In genomic region chr22:43827926-43828710, GRCh38 we compare ENCODE assay signal across 22 cellular contexts. TPM values are rescaled to one million over a fixed set of nuclear protein-coding genes. Genes with fewer than 3 reads are reported as not detected.
DNase-seq lines count a peak whose midpoint lies in the region; ATAC-seq and TF ChIP-seq lines count a peak whose summit lies in the region.
"Had no signal": no experiment of that assay in that cellular context is flagged by ENCODE, and none has a peak within 500 bp of the region (broad histone marks: within the 10 kb centered on the region; RNA-seq: fewer than 3 reads in every experiment).

No MANE protein-coding gene starts in this region.

- no peaks in the 10 kb centered on the region for H3K27me3 ChIP-seq in PC-3 (ENCODE audit: low read length)

- H3K4me2 ChIP-seq in PC-3 (ENCODE audit: low read length), result no peak overlapping the region

- TF ChIP-seq CTCF in PC-3 (conservative IDR thresholded peaks at IDR 0.05; ENCODE audit: low read depth, low read length) (0 out of 2 replicates have a peak, but pooled peaks have one; percentile 15), epithelial cell of proximal tubule (conservative IDR thresholded peaks at IDR 0.05; ENCODE audit: low read depth, low read length) (peak; percentile 35)

- BruUV-seq in PC-3 (replicated peaks; lab: Mats Ljungman, UMichigan), result no TSS peak

- H3K9ac ChIP-seq in PC-3 (ENCODE audit: low read length), result no peak overlapping the region

- DNase-seq in DMS53 (lab: John Stamatoyannopoulos, UW), result peak; percentile 32
- DNase-seq in DMS53 treated with DMSO at 0.1 percent for 48 hours (lab: John Stamatoyannopoulos, UW; ENCODE audit: unreplicated experiment), result no peak
- no peak for DNase-seq in PC-3
- no peak for DNase-seq in epithelial cell of proximal tubule (ENCODE audit: low read depth)
- peak; percentile 29 for DNase-seq in retina
- DNase-seq in HT-29 (ENCODE audit: low spot score), result no peak
- no peak for DNase-seq in SKM-1 treated with dmso at 0.1 percent for 144 hours (lab: John Stamatoyannopoulos, UW; ENCODE audit: unreplicated experiment)
- DNase-seq: activated CD8-positive, alpha-beta T cell treated with anti-CD3 and anti-CD28 coated beads, Interleukin-2, amount 10 ng/mL, durations not matched to agents 7 days and 5 days; CD8-positive, alpha-beta memory T cell; dermis blood vessel endothelial cell; NCI-H1105; NCI-H2107; small intestine; T-cell had no signal

- no peaks in the 10 kb centered on the region for H3K9me3 ChIP-seq in PC-3 (ENCODE audit: low read length)
- H3K9me3 ChIP-seq: heart right ventricle, tibial nerve had no signal

- H2AFZ ChIP-seq in PC-3 (ENCODE audit: low read length), result no peak overlapping the region

- CTCF ChIA-PET in PC-3 (lab: Charles Lee), result interaction anchor here (1.0 kb wide), 1 partner anchor 20 kb away, joined by 4 read pairs; no protein-coding TSS in a partner anchor

- H3K79me2 ChIP-seq in PC-3 (ENCODE audit: low read length), result no peaks in the 10 kb centered on the region

- H3K27ac ChIP-seq in PC-3 (ENCODE audit: low read length), result no peak overlapping the region
- H3K27ac ChIP-seq: 22Rv1 had no signal

- peaks cover 17% of the 10 kb centered on the region for H3K4me1 ChIP-seq in PC-3 (ENCODE audit: insufficient read depth, low read length)

- no peaks in the 10 kb centered on the region for H3K9me2 ChIP-seq in PC-3 (replicated peaks; ENCODE audit: low read length)

- no peak for ATAC-seq in PC-3
- ATAC-seq in GM19035 (IDR thresholded peaks at IDR 0.05; ENCODE audit: unreplicated experiment), result no peak
- ATAC-seq: activated CD8-positive, alpha-beta T cell treated with anti-CD3 and anti-CD28 coated beads, Interleukin-2, amount 10 ng/mL, durations not matched to agents 7 days and 5 days; activated T-helper 17 cell treated with anti-CD3 and anti-CD28 coated beads, Interleukin-2, amount 50 U/mL, for 72 hours; esophagus mucosa; T-cell had no signal

- POLR2A ChIA-PET in PC-3 (lab: Charles Lee; ENCODE audit: unreplicated experiment), result no interaction called here

- H3K4me3 ChIP-seq in PC-3 (ENCODE audit: low read length) (no peak overlapping the region), epithelial cell of proximal tubule (ENCODE audit: low read depth, low read length) (no peak overlapping the region)
- H3K4me3 ChIP-seq: tibial nerve had no signal

- no peaks in the 10 kb centered on the region for H3K36me3 ChIP-seq in PC-3 (ENCODE audit: low read depth, low read length)
- H3K36me3 ChIP-seq: heart right ventricle, tibial nerve had no signal

- intact Hi-C loops in PC-3 (cut with micrococcal nuclease), result loop anchor here (5.0 kb wide), 1 partner anchor 441 kb away; no protein-coding TSS in a partner anchor

- H4K20me1 ChIP-seq in PC-3 (ENCODE audit: low read length), result no peaks in the 10 kb centered on the region

- H3F3A ChIP-seq in PC-3 (ENCODE audit: low read length, unreplicated experiment), result no peaks in the 10 kb centered on the region

RNA-seq across cellular contexts. Expression of gene EFCAB6, which starts 16.0 kb away (rescaled TPM):
- total RNA-seq in PC-3 (2014; rRNA removed), result 0.07 and 1.2 TPM in 2 replicates
- total RNA-seq in epithelial cell of proximal tubule, result 0.07 and 0.23 TPM in 2 replicates
- 0.08 TPM in 1 of 2 replicates, not detected in the other for total RNA-seq in HT-29 (2014; rRNA removed; shearing (Covaris generic))

RNA-seq across cellular contexts. Expression of gene SULT4A1, which starts 34.2 kb away (rescaled TPM):
- total RNA-seq in PC-3 (2014; rRNA removed) (not detected in 2 replicates), epithelial cell of proximal tubule (0.51 and 2.1 TPM in 2 replicates)
- not detected in 2 replicates for total RNA-seq in HT-29 (2014; rRNA removed; shearing (Covaris generic))
- total RNA-seq: activated CD8-positive, alpha-beta T cell treated with anti-CD3 and anti-CD28 coated beads, Interleukin-2, amount 10 ng/mL, durations not matched to agents 7 days and 5 days; aorta; CD8-positive, alpha-beta memory T cell; dermis blood vessel endothelial cell; esophagus mucosa; mononuclear cell; T-cell had no signal

Comparison
In these comparisons a context has a peak if more than half of its experiments do, and no peak if none do; other contexts are left out.
1. DNase-seq: peak in DMS53 (single experiment) and retina (single experiment); none in DMS53 treated with DMSO at 0.1 percent for 48 hours (single experiment), PC-3 (single experiment), epithelial cell of proximal tubule (single experiment), HT-29 (single experiment) and SKM-1 treated with dmso at 0.1 percent for 144 hours (single experiment).